Comparison of ENCODE assay signal across 18 cellular contexts in the genomic region with DNA sequence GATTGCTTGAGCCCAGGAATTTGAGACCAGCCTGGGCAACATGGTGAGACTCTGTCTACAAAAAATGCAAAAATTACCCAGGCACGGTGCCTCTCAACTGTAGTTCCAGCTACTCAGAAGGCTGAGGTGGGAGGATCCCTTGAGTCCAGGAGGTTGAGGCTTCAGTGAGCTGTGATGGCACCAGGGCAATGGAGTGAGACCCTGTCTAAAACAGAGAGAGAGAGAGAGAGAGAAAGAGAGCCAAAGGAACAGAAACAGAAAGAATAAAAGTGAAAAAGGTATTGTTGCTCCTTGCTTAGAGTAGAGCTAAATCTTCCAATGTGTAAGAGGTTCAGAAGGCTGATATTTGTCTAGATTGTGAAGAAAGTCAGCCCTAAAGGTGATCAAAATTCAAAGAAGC. TPM values are rescaled to one million over a fixed set of nuclear protein-coding genes. Genes with fewer than 3 reads are reported as not detected.
DNase-seq lines count a peak whose midpoint lies in the region; ATAC-seq and TF ChIP-seq lines count a peak whose summit lies in the region.
"Had no signal": no experiment of that assay in that cellular context is flagged by ENCODE, and none has a peak within 500 bp of the region (broad histone marks: within the 10 kb centered on the region; RNA-seq: fewer than 3 reads in every experiment).

No MANE protein-coding gene starts in this region.

- peaks cover 3% of the 10 kb centered on the region for H3K9me3 Mint-ChIP-seq in memory B cell

- no peak overlapping the region for H3K4me3 Mint-ChIP-seq in memory B cell
- H3K4me3 Mint-ChIP-seq: CD4-positive, CD25-positive, alpha-beta regulatory T cell had no signal

- no peaks in the 10 kb centered on the region for H3K36me3 Mint-ChIP-seq in memory B cell
- H3K36me3 Mint-ChIP-seq: CD4-positive, CD25-positive, alpha-beta regulatory T cell had no signal

- peaks cover 28% of the 10 kb centered on the region for H3K4me1 Mint-ChIP-seq in memory B cell

- H3K27ac Mint-ChIP-seq in memory B cell = no peak overlapping the region
- H3K27ac Mint-ChIP-seq: CD4-positive, CD25-positive, alpha-beta regulatory T cell had no signal

- no peak for DNase-seq in memory B cell (ENCODE audit: low spot score in 2 of 2)
- DNase-seq in NCI-H524 (lab: John Stamatoyannopoulos, UW) = no peak
- no peak for DNase-seq in omental fat pad (ENCODE audit: low spot score)
- DNase-seq in SK-N-DZ (ENCODE audit: low spot score) = no peak
- no peak for DNase-seq in NCI-H128 (lab: John Stamatoyannopoulos, UW; ENCODE audit: unreplicated experiment)
- DNase-seq: CD4-positive, CD25-positive, alpha-beta regulatory T cell; DMS53; NCI-H1048; NCI-H1694; NCI-H2107; NCI-H226; Peyer's patch; Right ventricle myocardium superior; T-helper 2 cell had no signal

- no peak for TF ChIP-seq CTCF in omental fat pad (IDR thresholded peaks at IDR 0.05)

- no peaks in the 10 kb centered on the region for H3K27me3 Mint-ChIP-seq in memory B cell
- H3K27me3 Mint-ChIP-seq: CD4-positive, CD25-positive, alpha-beta regulatory T cell had no signal

- ATAC-seq in GM18498 (IDR thresholded peaks at IDR 0.05; ENCODE audit: unreplicated experiment) (peak; percentile 65), GM21367 (IDR thresholded peaks at IDR 0.05; ENCODE audit: unreplicated experiment) (peak; percentile 74), HG03280 (IDR thresholded peaks at IDR 0.05; ENCODE audit: unreplicated experiment) (peak; percentile 51), memory B cell (ENCODE audit: low read depth) (peak; percentile 64), omental fat pad (ENCODE audit: low FRiP score) (no peak)
- ATAC-seq: K562 had no signal

RNA-seq across cellular contexts. Expression of a gene that starts 8.9 kb away (rescaled TPM):
- total RNA-seq in omental fat pad = 100 to 1,000 TPM in 3 of 4 donors, 10 to 100 TPM in 1; 72.4 to 211 (median 165) TPM
- not detected in 2 replicates for polyA plus RNA-seq in SK-N-DZ (2014; cell fraction: cytosol; rRNA removed)
- polyA plus RNA-seq in SK-N-DZ (2014; cell fraction: nucleus; rRNA removed) = not detected in 2 replicates
